15 cellular contexts compared by ENCODE assay signal in the genomic region with DNA sequence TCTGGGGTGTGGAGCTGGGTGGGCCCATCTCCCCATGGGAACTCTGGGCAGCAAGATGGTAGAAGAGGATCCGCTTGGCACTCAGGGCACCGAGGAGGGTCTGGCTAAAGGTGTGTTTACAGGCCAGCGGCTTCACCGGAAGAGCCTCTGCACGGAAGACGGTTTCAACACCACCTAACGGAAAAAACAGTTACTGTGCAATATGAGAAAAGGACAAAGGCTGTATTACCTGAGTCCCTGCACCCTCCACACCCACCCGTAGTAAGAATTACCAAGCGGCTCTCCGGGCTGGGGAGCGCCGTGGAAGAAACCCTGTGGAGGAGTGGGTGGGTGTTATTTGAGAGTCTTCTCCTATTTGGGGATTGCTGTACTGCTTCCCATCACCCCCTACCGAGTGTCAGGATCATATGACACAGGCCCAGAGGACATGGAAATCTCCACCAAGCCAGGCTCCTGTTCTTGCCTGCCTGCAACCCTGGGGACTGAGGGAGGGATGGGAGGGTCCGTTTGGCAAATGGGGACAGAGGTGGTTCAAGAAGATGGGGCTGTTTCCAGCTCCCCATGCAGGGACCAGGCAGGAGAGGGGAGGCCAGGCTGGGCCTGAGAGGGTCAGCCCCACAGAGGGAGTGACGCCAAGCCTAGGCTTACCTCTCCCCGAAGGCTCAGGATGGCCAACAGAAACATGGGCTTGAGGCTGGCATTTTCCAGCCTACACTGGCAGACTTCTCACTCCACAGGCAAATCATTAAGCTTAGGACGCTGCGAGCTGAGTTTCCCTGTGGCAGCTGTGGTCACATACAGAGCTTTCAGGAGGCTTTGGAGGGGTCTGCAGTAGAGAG.
DNase-seq lines count a peak whose midpoint lies in the region; ATAC-seq and TF ChIP-seq lines count a peak whose summit lies in the region.
"Had no signal": no experiment of that assay in that cellular context is flagged by ENCODE, and none has a peak within 500 bp of the region (broad histone marks: within the 10 kb centered on the region; RNA-seq: fewer than 3 reads in every experiment).

No MANE protein-coding gene starts in this region.

- peaks cover 15% of the 10 kb centered on the region for H3K36me3 Mint-ChIP-seq in nephron progenitor cell (ENCODE audit: low read depth)
- no peaks in the 10 kb centered on the region for H3K36me3 Mint-ChIP-seq in naive thymus-derived CD8-positive, alpha-beta T cell
- H3K36me3 Mint-ChIP-seq: IgD-negative memory B cell had no signal

- H3K27ac Mint-ChIP-seq in nephron progenitor cell: peak overlapping the region; percentile 46
- H3K27ac Mint-ChIP-seq in naive thymus-derived CD8-positive, alpha-beta T cell: no peak overlapping the region
- H3K27ac Mint-ChIP-seq: activated CD4-positive, alpha-beta T cell treated with anti-CD3 and anti-CD28 coated beads, Interleukin-2, amount 10 ng/mL, durations not matched to agents 7 days and 5 days; B cell; IgD-negative memory B cell had no signal

- WGBS in upper lobe of left lung, 2 donors: 91 to 93% methylated on average over 15 to 18 of the region's 18 CpGs

- H3K36me3 ChIP-seq in upper lobe of left lung: no peaks in the 10 kb centered on the region
- H3K36me3 ChIP-seq: left ventricle myocardium inferior had no signal

- TF ChIP-seq EP300 in upper lobe of left lung (IDR thresholded peaks at IDR 0.05): no peak

- H3K27ac ChIP-seq in coronary artery (peak overlapping the region; percentile 28 to 76), upper lobe of left lung (peak overlapping the region in 3 of 4 donors; percentile 10 to 48 (median 30))
- H3K27ac ChIP-seq: left ventricle myocardium inferior had no signal

- H3K4me1 Mint-ChIP-seq in nephron progenitor cell: peaks cover 48% of the 10 kb centered on the region
- no peaks in the 10 kb centered on the region for H3K4me1 Mint-ChIP-seq in naive thymus-derived CD8-positive, alpha-beta T cell
- H3K4me1 Mint-ChIP-seq: activated CD4-positive, alpha-beta T cell treated with anti-CD3 and anti-CD28 coated beads, Interleukin-2, amount 10 ng/mL, durations not matched to agents 7 days and 5 days; B cell; IgD-negative memory B cell had no signal

- no peaks in the 10 kb centered on the region for H3K27me3 Mint-ChIP-seq in nephron progenitor cell (ENCODE audit: low read depth, poor library complexity)
- peaks cover 0 to 3% (median 0%) of the 10 kb centered on the region in 5 donors for H3K27me3 Mint-ChIP-seq in naive thymus-derived CD8-positive, alpha-beta T cell
- H3K27me3 Mint-ChIP-seq: activated CD4-positive, alpha-beta T cell treated with anti-CD3 and anti-CD28 coated beads, Interleukin-2, amount 10 ng/mL, durations not matched to agents 7 days and 5 days; B cell; IgD-negative memory B cell had no signal

- H3K4me3 ChIP-seq in coronary artery (no peak overlapping the region), upper lobe of left lung (no peak overlapping the region)
- H3K4me3 ChIP-seq: left ventricle myocardium inferior had no signal

- peaks cover 12 to 39% (median 29%) of the 10 kb centered on the region in 4 donors for H3K4me1 ChIP-seq in upper lobe of left lung

- peaks cover 16% of the 10 kb centered on the region for H3K9me3 Mint-ChIP-seq in nephron progenitor cell
- no peaks in the 10 kb centered on the region for H3K9me3 Mint-ChIP-seq in naive thymus-derived CD8-positive, alpha-beta T cell
- H3K9me3 Mint-ChIP-seq: activated CD4-positive, alpha-beta T cell treated with anti-CD3 and anti-CD28 coated beads, Interleukin-2, amount 10 ng/mL, durations not matched to agents 7 days and 5 days had no signal

- H3K9me3 ChIP-seq in upper lobe of left lung: no peaks in the 10 kb centered on the region

- H3K4me3 Mint-ChIP-seq in nephron progenitor cell: no peak overlapping the region
- H3K4me3 Mint-ChIP-seq in naive thymus-derived CD8-positive, alpha-beta T cell: no peak overlapping the region
- H3K4me3 Mint-ChIP-seq: activated CD4-positive, alpha-beta T cell treated with anti-CD3 and anti-CD28 coated beads, Interleukin-2, amount 10 ng/mL, durations not matched to agents 7 days and 5 days; B cell; IgD-negative memory B cell had no signal

- no peaks in the 10 kb centered on the region for H3K27me3 ChIP-seq in upper lobe of left lung

- TF ChIP-seq CTCF in coronary artery (IDR thresholded peaks at IDR 0.05): no peak
- no peak for TF ChIP-seq CTCF in nephron progenitor cell (IDR thresholded peaks at IDR 0.05)
- TF ChIP-seq CTCF in upper lobe of left lung (IDR thresholded peaks at IDR 0.05): no peak

- DNase-seq in NCI-H2171 (lab: John Stamatoyannopoulos, UW) (peak; percentile 30), coronary artery (ENCODE audit: low spot score) (no peak), nephron progenitor cell (no peak), upper lobe of left lung (no peak), NCI-H2029 treated with DMSO at 0.1 percent for 48 hours (lab: John Stamatoyannopoulos, UW) (no peak)
- no peak for DNase-seq in naive thymus-derived CD8-positive, alpha-beta T cell
- DNase-seq: activated CD4-positive, alpha-beta T cell treated with anti-CD3 and anti-CD28 coated beads, Interleukin-2, amount 10 ng/mL, durations not matched to agents 7 days and 5 days; activated naive CD4-positive, alpha-beta T cell; left ventricle myocardium inferior; NCI-H1694 treated with DMSO at 0.1 percent for 48 hours; NCI-H510A; stimulated activated CD4-positive, alpha-beta T cell treated with anti-CD3 and anti-CD28 coated beads, Interleukin-2, amount 100 ng/mL, for 48 hours had no signal

- POLR2A ChIA-PET in naive thymus-derived CD8-positive, alpha-beta T cell (lab: Charles Lee): no interaction called here

- no peak for TF ChIP-seq POLR2A in upper lobe of left lung (IDR thresholded peaks at IDR 0.05)

- ATAC-seq in upper lobe of left lung (ENCODE audit: low FRiP score in 2 of 2) (no peak), GM21737 (IDR thresholded peaks at IDR 0.05; ENCODE audit: unreplicated experiment) (no peak)
- ATAC-seq in naive thymus-derived CD8-positive, alpha-beta T cell: no peak
